16 cellular contexts compared by ENCODE assay signal in genomic region chr16:366476-366875, GRCh38. TPM values are rescaled to one million over a fixed set of nuclear protein-coding genes. Genes with fewer than 3 reads are reported as not detected.
DNase-seq lines count a peak whose midpoint lies in the region; ATAC-seq, FAIRE-seq and TF ChIP-seq lines count a peak whose summit lies in the region.
"Had no signal": no experiment of that assay in that cellular context is flagged by ENCODE, and none has a peak within 500 bp of the region (broad histone marks: within the 10 kb centered on the region; RNA-seq: fewer than 3 reads in every experiment).

No MANE protein-coding gene starts in this region.

- TF ChIP-seq CTCF in HEK293 (tag by site-specific recombination; IDR thresholded peaks at IDR 0.05) (no peak), K562 (IDR thresholded peaks at IDR 0.05 in 2 of 3, conservative IDR thresholded peaks at IDR 0.05 in 1 of 3; ENCODE audit: insufficient read depth in 2 of 3, low read depth in 1 of 3, low read length in 3 of 3) (no peak), transverse colon (IDR thresholded peaks at IDR 0.05) (no peak)

- WGBS in K562 (ENCODE audit: insufficient coverage, low coverage, missing lambda C conversion rate) = 90% methylated on average over 3 of the region's 10 CpGs
- WGBS in transverse colon (ENCODE audit: low coverage in 1 of 2), 2 donors = 90% methylated on average over 7 of the region's 10 CpGs; no CpG with 5 or more reads in 1 of the 2 donors

- TF ChIP-seq EP300 in K562 (IDR thresholded peaks at IDR 0.05; ENCODE audit: low read length) (no peak), transverse colon (IDR thresholded peaks at IDR 0.05; ENCODE audit: low read depth) (no peak)

- peaks cover 13% of the 10 kb centered on the region for H3K79me2 ChIP-seq in K562 (ENCODE audit: control insufficient read depth, insufficient read depth, low read length)

- no peak overlapping the region for H3K4me3 ChIP-seq in HEK293 (ENCODE audit: low read depth, low read length)
- no peak overlapping the region for H3K4me3 ChIP-seq in K562
- no peak overlapping the region for H3K4me3 ChIP-seq in transverse colon
- H3K4me3 ChIP-seq: GM23338 had no signal

- BruUV-seq in K562 (replicated peaks; lab: Mats Ljungman, UMichigan) = no TSS peak

- intact Hi-C loops in activated CD4-positive, alpha-beta T cell treated with anti-CD3 and anti-CD28 coated beads for 36 hours (cut with DNase I, micrococcal nuclease) = no loop called here
- intact Hi-C loops in K562 (cut with micrococcal nuclease) (no loop called here), transverse colon (cut with DNase I; ENCODE audit: low total_unique reads) (no loop called here)

- no peak for TF ChIP-seq POLR2A in K562 (conservative IDR thresholded peaks at IDR 0.05)
- TF ChIP-seq POLR2A in transverse colon (IDR thresholded peaks at IDR 0.05) = no peak

- H3K36me3 Mint-ChIP-seq in activated CD4-positive, alpha-beta T cell treated with anti-CD3 and anti-CD28 coated beads, Interleukin-2, amount 10 ng/mL, durations not matched to agents 7 days and 5 days (ENCODE audit: low read depth) = peaks cover 11% of the 10 kb centered on the region
- H3K36me3 Mint-ChIP-seq in activated CD4-positive, alpha-beta T cell treated with anti-CD3 and anti-CD28 coated beads for 36 hours (ENCODE audit: low read depth) = peaks cover 10% of the 10 kb centered on the region

- CTCF ChIA-PET in activated CD4-positive, alpha-beta T cell treated with anti-CD3 and anti-CD28 coated beads, Interleukin-2, amount 10 ng/mL, durations not matched to agents 7 days and 5 days (lab: Charles Lee) = interaction anchor here (1.5 to 2.4 kb wide), 2 partner anchors 259 to 301 kb away, joined by 4 to 7 read pairs; no protein-coding TSS in a partner anchor
- CTCF ChIA-PET in activated CD4-positive, alpha-beta T cell treated with anti-CD3 and anti-CD28 coated beads for 36 hours (lab: Charles Lee) = no interaction called here
- CTCF ChIA-PET in HEK293 (lab: Yijun Ruan, JAX) = interaction anchor here (0.6 kb wide), 1 partner anchor 258 kb away, joined by 3 read pairs; no protein-coding TSS in a partner anchor
- CTCF ChIA-PET in K562 (lab: Yijun Ruan, JAX; ENCODE audit: low intra/inter-chr PET ratio) = no interaction called here

- H4K20me1 ChIP-seq in K562 (replicated peaks; ENCODE audit: control insufficient read depth, insufficient read depth, low read length) = no peaks in the 10 kb centered on the region

- H3K4me2 ChIP-seq in K562 (ENCODE audit: insufficient read depth, low read length) = no peak overlapping the region
- H3K4me2 ChIP-seq: GM23338 had no signal

- H3K36me3 ChIP-seq in HEK293 (ENCODE audit: control insufficient read depth in 2 of 2, insufficient read depth in 1 of 2, low read length in 2 of 2) = peaks cover 6 to 39% of the 10 kb centered on the region in 2 experiments; a peak in 2 of 3 replicates
- peaks cover 43% of the 10 kb centered on the region; the same call in 2 of the 3 replicates for H3K36me3 ChIP-seq in K562 (ENCODE audit: control insufficient read depth, insufficient read depth, low read length)
- peaks cover 0 to 15% (median 4%) of the 10 kb centered on the region in 4 donors for H3K36me3 ChIP-seq in transverse colon

- in situ Hi-C loops in K562 (cut with MboI) (no loop called here), transverse colon (cut with MboI; ENCODE audit: low pct_ligation_motif_present in 1 of 4, low pct_unique_long_range_greater_than_20kb in 1 of 4, low sequenced_read_pairs in 3 of 4) (no loop called here)

- H3K4me1 Mint-ChIP-seq in activated CD4-positive, alpha-beta T cell treated with anti-CD3 and anti-CD28 coated beads, Interleukin-2, amount 10 ng/mL, durations not matched to agents 7 days and 5 days = peaks cover 26% of the 10 kb centered on the region
- peaks cover 20% of the 10 kb centered on the region for H3K4me1 Mint-ChIP-seq in activated CD4-positive, alpha-beta T cell treated with anti-CD3 and anti-CD28 coated beads for 36 hours

- H3K4me3 Mint-ChIP-seq in activated CD4-positive, alpha-beta T cell treated with anti-CD3 and anti-CD28 coated beads, Interleukin-2, amount 10 ng/mL, durations not matched to agents 7 days and 5 days = no peak overlapping the region
- no peak overlapping the region for H3K4me3 Mint-ChIP-seq in activated CD4-positive, alpha-beta T cell treated with anti-CD3 and anti-CD28 coated beads for 36 hours
- H3K4me3 Mint-ChIP-seq: GM23338 had no signal

- H3K4me1 ChIP-seq in HEK293 (ENCODE audit: control insufficient read depth, insufficient read depth, low read length) (peaks cover 3% of the 10 kb centered on the region), K562 (replicated peaks in 1 of 2; ENCODE audit: control insufficient read depth in 2 of 2, insufficient read depth in 2 of 2, low read length in 2 of 2) (peaks cover 15 to 79% of the 10 kb centered on the region in 2 experiments), transverse colon (peaks cover 12 to 24% (median 16%) of the 10 kb centered on the region in 4 donors)

- no peak overlapping the region for H2AFZ ChIP-seq in K562 (ENCODE audit: low read depth, low read length)
- H2AFZ ChIP-seq: GM23338 had no signal

- POLR2A ChIA-PET in activated CD4-positive, alpha-beta T cell treated with anti-CD3 and anti-CD28 coated beads, Interleukin-2, amount 10 ng/mL, durations not matched to agents 7 days and 5 days (lab: Charles Lee) = no interaction called here
- POLR2A ChIA-PET in activated CD4-positive, alpha-beta T cell treated with anti-CD3 and anti-CD28 coated beads for 36 hours (lab: Charles Lee) = no interaction called here
- POLR2A ChIA-PET in HEK293 (lab: Yijun Ruan, JAX) = no interaction called here
- POLR2A ChIA-PET in K562 (lab: Yijun Ruan, JAX) = interaction anchor here (1.0 to 1.4 kb wide), 2 partner anchors 34 to 211 kb away, joined by 3 to 4 read pairs; no protein-coding TSS in a partner anchor

- H3K9me3 Mint-ChIP-seq in activated CD4-positive, alpha-beta T cell treated with anti-CD3 and anti-CD28 coated beads, Interleukin-2, amount 10 ng/mL, durations not matched to agents 7 days and 5 days = no peaks in the 10 kb centered on the region
- H3K9me3 Mint-ChIP-seq in activated CD4-positive, alpha-beta T cell treated with anti-CD3 and anti-CD28 coated beads for 36 hours (ENCODE audit: low read depth) = no peaks in the 10 kb centered on the region
- H3K9me3 Mint-ChIP-seq: CD4-positive, alpha-beta T cell; GM23338 had no signal

- H3K27me3 ChIP-seq in K562 (ENCODE audit: control insufficient read depth in 2 of 2, insufficient read depth in 2 of 2, low read length in 2 of 2) = no peaks in the 10 kb centered on the region
- peaks cover 17% of the 10 kb centered on the region for H3K27me3 ChIP-seq in transverse colon

- H3K9me1 ChIP-seq in K562 (ENCODE audit: control insufficient read depth, insufficient read depth, low read length) = peaks cover 9% of the 10 kb centered on the region

- no peak for DNase-seq in activated CD4-positive, alpha-beta T cell treated with anti-CD3 and anti-CD28 coated beads, Interleukin-2, amount 10 ng/mL, durations not matched to agents 7 days and 5 days
- DNase-seq in activated CD4-positive, alpha-beta T cell treated with anti-CD3 and anti-CD28 coated beads for 36 hours = no peak
- DNase-seq in K562 (ENCODE audit: extremely low read depth in 1 of 4, low spot score in 3 of 4) = no peak
- peak; percentile 6 for DNase-seq in transverse colon
- DNase-seq: AML-193; C1 segment of cervical spinal cord; Calu3; CD4-positive, alpha-beta T cell; DMS 273 treated with DMSO at 0.1 percent for 48 hours; H7 had no signal

- peak overlapping the region in 1 of 2 experiments; percentile 2; a peak in 1 of 4 replicates for H3K9ac ChIP-seq in K562 (ENCODE audit: insufficient read depth in 1 of 2, low read depth in 2 of 2, low read length in 2 of 2)

- FAIRE-seq in K562 (lab: Jason Lieb, UNC) = no peak
- FAIRE-seq: GM18507 had no signal

- H3K27ac Mint-ChIP-seq in activated CD4-positive, alpha-beta T cell treated with anti-CD3 and anti-CD28 coated beads, Interleukin-2, amount 10 ng/mL, durations not matched to agents 7 days and 5 days = peak overlapping the region; percentile 5
- no peak overlapping the region for H3K27ac Mint-ChIP-seq in activated CD4-positive, alpha-beta T cell treated with anti-CD3 and anti-CD28 coated beads for 36 hours
- H3K27ac Mint-ChIP-seq: CD4-positive, alpha-beta T cell; GM23338 had no signal

- TF ChIP-seq RAD21 in K562 (CRISPR knock-in tag; conservative IDR thresholded peaks at IDR 0.05 in 1 of 2, IDR thresholded peaks at IDR 0.05 in 1 of 2) = no peak

- no peaks in the 10 kb centered on the region for H3K27me3 Mint-ChIP-seq in activated CD4-positive, alpha-beta T cell treated with anti-CD3 and anti-CD28 coated beads, Interleukin-2, amount 10 ng/mL, durations not matched to agents 7 days and 5 days
- peaks cover 5% of the 10 kb centered on the region for H3K27me3 Mint-ChIP-seq in activated CD4-positive, alpha-beta T cell treated with anti-CD3 and anti-CD28 coated beads for 36 hours
- H3K27me3 Mint-ChIP-seq: CD4-positive, alpha-beta T cell had no signal

- H3K27ac ChIP-seq in HEK293 (ENCODE audit: extremely low read depth, low read depth, low read length) (no peak overlapping the region), K562 (ENCODE audit: extremely low read depth, low read depth, low read length) (no peak overlapping the region), transverse colon (no peak overlapping the region)
- H3K27ac ChIP-seq: 22Rv1 had no signal

- H3K9me3 ChIP-seq in HEK293 (ENCODE audit: control insufficient read depth, insufficient read depth, low read depth, low read length) (no peaks in the 10 kb centered on the region), K562 (replicated peaks; ENCODE audit: control insufficient read depth, insufficient read depth, low read depth, low read length) (no peaks in the 10 kb centered on the region), transverse colon (no peaks in the 10 kb centered on the region)

- ATAC-seq in activated CD4-positive, alpha-beta T cell treated with anti-CD3 and anti-CD28 coated beads for 36 hours = no peak
- ATAC-seq in K562 (no peak), GM18511 (IDR thresholded peaks at IDR 0.05; ENCODE audit: unreplicated experiment) (no peak), HG02981 (IDR thresholded peaks at IDR 0.05; ENCODE audit: unreplicated experiment) (no peak)
- ATAC-seq: GM23338 had no signal

RNA-seq across cellular contexts. Expression of gene MRPL28, which starts 3.9 kb away (rescaled TPM):
- 10 to 100 TPM; 78.4 to 80.0 TPM for total RNA-seq in activated CD4-positive, alpha-beta T cell treated with anti-CD3 and anti-CD28 coated beads, Interleukin-2, amount 10 ng/mL, durations not matched to agents 7 days and 5 days
- 10 to 100 TPM; 90.2 to 94.4 TPM for total RNA-seq in activated CD4-positive, alpha-beta T cell treated with anti-CD3 and anti-CD28 coated beads for 36 hours
- 23.4 and 64.3 TPM in 2 replicates for total RNA-seq in K562 (2011; cell fraction: chromatin; rRNA removed; ENCODE audit: low replicate concordance)
- total RNA-seq in K562 (2011; cell fraction: nucleolus; rRNA removed) = 75.9 and 80.4 TPM in 2 replicates
- total RNA-seq in K562 (2011; cell fraction: nucleoplasm; rRNA removed) = 40.5 and 50.3 TPM in 2 replicates
- total RNA-seq in K562 (2014; rRNA removed) = 323 and 344 TPM in 2 replicates
- total RNA-seq in K562 (2014; rRNA removed; fragmentation: Illumina TruSeq; extraction: Trizol) = 54.8 and 63.1 TPM in 2 replicates
- total RNA-seq in K562 (2015; rRNA removed; fragmentation: Illumina TruSeq; extraction: Trizol) = 157 and 167 TPM in 2 replicates
- total RNA-seq in K562 (2021) = 175 and 183 TPM in 2 replicates
- polyA plus RNA-seq in K562 (2011; rRNA removed) = 152 and 181 TPM in 2 replicates
- polyA plus RNA-seq in K562 (2011; cell fraction: cytosol; rRNA removed) = 215 and 452 TPM in 2 replicates
- polyA plus RNA-seq in K562 (2011; cell fraction: nucleus; rRNA removed) = 114 and 165 TPM in 2 replicates
- 108 and 172 TPM in 2 replicates for polyA plus RNA-seq in K562 (2012)
- 219 and 232 TPM in 2 replicates for polyA plus RNA-seq in K562 (2014; fragmentation: Illumina TruSeq; extraction: Trizol)
- polyA plus RNA-seq in K562 (2014; fragmentation: Nextera tagmentation; extraction: Ambion mirVana) = 10 to 100 TPM in 1 of 2 experiments, 1 to 10 TPM in 1; 2.5 to 22.9 TPM
- 306 and 314 TPM in 2 replicates for polyA plus RNA-seq in K562 (2014; rRNA removed)
- 49.7 and 74.3 TPM in 2 replicates for polyA minus RNA-seq in K562 (2011; rRNA and poly(A)+ RNA removed)
- polyA minus RNA-seq in K562 (2011; cell fraction: cytosol; rRNA and poly(A)+ RNA removed) = 48.1 and 65.9 TPM in 2 replicates
- 23.4 and 31.5 TPM in 2 replicates for polyA minus RNA-seq in K562 (2011; cell fraction: nucleus; rRNA and poly(A)+ RNA removed)
- 10 to 100 TPM; 24.7 to 81.2 (median 53.0) TPM for total RNA-seq in transverse colon

RNA-seq across cellular contexts. Expression of gene AXIN1, which starts 14.0 kb away (rescaled TPM):
- 10 to 100 TPM; 25.5 to 30.6 TPM for total RNA-seq in activated CD4-positive, alpha-beta T cell treated with anti-CD3 and anti-CD28 coated beads, Interleukin-2, amount 10 ng/mL, durations not matched to agents 7 days and 5 days
- total RNA-seq in activated CD4-positive, alpha-beta T cell treated with anti-CD3 and anti-CD28 coated beads for 36 hours = 10 to 100 TPM; 20.0 to 23.8 TPM
- 41.5 and 88.6 TPM in 2 replicates for total RNA-seq in K562 (2011; cell fraction: chromatin; rRNA removed; ENCODE audit: low replicate concordance)
- total RNA-seq in K562 (2011; cell fraction: nucleolus; rRNA removed) = 39.7 and 42.5 TPM in 2 replicates
- total RNA-seq in K562 (2011; cell fraction: nucleoplasm; rRNA removed) = 23.8 and 31.0 TPM in 2 replicates
- 53.9 and 65.3 TPM in 2 replicates for total RNA-seq in K562 (2014; rRNA removed)
- 13.1 and 16.0 TPM in 2 replicates for total RNA-seq in K562 (2014; rRNA removed; fragmentation: Illumina TruSeq; extraction: Trizol)
- 28.1 and 28.6 TPM in 2 replicates for total RNA-seq in K562 (2015; rRNA removed; fragmentation: Illumina TruSeq; extraction: Trizol)
- 49.9 and 58.0 TPM in 2 replicates for total RNA-seq in K562 (2021)
- polyA plus RNA-seq in K562 (2011; rRNA removed) = 7.4 and 13.0 TPM in 2 replicates
- 13.6 and 26.9 TPM in 2 replicates for polyA plus RNA-seq in K562 (2011; cell fraction: cytosol; rRNA removed)
- 20.6 and 36.7 TPM in 2 replicates for polyA plus RNA-seq in K562 (2011; cell fraction: nucleus; rRNA removed)
- 26.0 and 33.9 TPM in 2 replicates for polyA plus RNA-seq in K562 (2012)
- polyA plus RNA-seq in K562 (2014; fragmentation: Illumina TruSeq; extraction: Trizol) = 25.9 and 36.3 TPM in 2 replicates
- polyA plus RNA-seq in K562 (2014; fragmentation: Nextera tagmentation; extraction: Ambion mirVana) = under 1 TPM; 0.42 to 0.77 TPM
- polyA plus RNA-seq in K562 (2014; rRNA removed) = 36.8 and 40.5 TPM in 2 replicates
- polyA minus RNA-seq in K562 (2011; rRNA and poly(A)+ RNA removed) = 9.0 and 13.1 TPM in 2 replicates
- 16.1 and 34.2 TPM in 2 replicates for polyA minus RNA-seq in K562 (2011; cell fraction: cytosol; rRNA and poly(A)+ RNA removed)
- 14.3 and 14.4 TPM in 2 replicates for polyA minus RNA-seq in K562 (2011; cell fraction: nucleus; rRNA and poly(A)+ RNA removed)
- total RNA-seq in transverse colon = 10 to 100 TPM; 41.4 to 73.7 (median 58.7) TPM

RNA-seq across cellular contexts. Expression of gene PGAP6, which starts 15.3 kb away (rescaled TPM):
- 10 to 100 TPM; 85.2 to 99.2 TPM for total RNA-seq in activated CD4-positive, alpha-beta T cell treated with anti-CD3 and anti-CD28 coated beads, Interleukin-2, amount 10 ng/mL, durations not matched to agents 7 days and 5 days
- 10 to 100 TPM; 22.9 to 40.8 TPM for total RNA-seq in activated CD4-positive, alpha-beta T cell treated with anti-CD3 and anti-CD28 coated beads for 36 hours
- total RNA-seq in K562 (2011; cell fraction: chromatin; rRNA removed; ENCODE audit: low replicate concordance) = 56.2 and 231 TPM in 2 replicates
- total RNA-seq in K562 (2011; cell fraction: nucleolus; rRNA removed) = 229 and 238 TPM in 2 replicates
- total RNA-seq in K562 (2011; cell fraction: nucleoplasm; rRNA removed) = 112 and 118 TPM in 2 replicates
- total RNA-seq in K562 (2014; rRNA removed) (43.4 and 66.6 TPM in 2 replicates), K562 (2014; rRNA removed; fragmentation: Illumina TruSeq; extraction: Trizol) (3.8 and 8.9 TPM in 2 replicates), K562 (2015; rRNA removed; fragmentation: Illumina TruSeq; extraction: Trizol) (35.9 and 39.3 TPM in 2 replicates), K562 (2021) (49.8 and 50.2 TPM in 2 replicates), transverse colon (100 to 1,000 TPM; 105 to 300 (median 179) TPM)
- polyA plus RNA-seq in K562 (2011; rRNA removed) (41.7 and 73.2 TPM in 2 replicates), K562 (2014; fragmentation: Illumina TruSeq; extraction: Trizol) (20.0 and 53.1 TPM in 2 replicates), K562 (2014; fragmentation: Nextera tagmentation; extraction: Ambion mirVana) (1 to 10 TPM in 1 of 2 experiments, under 1 TPM in 1; 0.45 to 1.3 TPM), K562 (2014; rRNA removed) (46.2 and 50.1 TPM in 2 replicates)
- polyA plus RNA-seq in K562 (2011; cell fraction: cytosol; rRNA removed) = 113 and 177 TPM in 2 replicates
- 157 and 271 TPM in 2 replicates for polyA plus RNA-seq in K562 (2011; cell fraction: nucleus; rRNA removed)
- polyA plus RNA-seq in K562 (2012) = 62.5 and 85.8 TPM in 2 replicates
- 25.0 and 47.0 TPM in 2 replicates for polyA minus RNA-seq in K562 (2011; rRNA and poly(A)+ RNA removed)
- 43.0 and 54.1 TPM in 2 replicates for polyA minus RNA-seq in K562 (2011; cell fraction: cytosol; rRNA and poly(A)+ RNA removed)
- 40.1 and 42.9 TPM in 2 replicates for polyA minus RNA-seq in K562 (2011; cell fraction: nucleus; rRNA and poly(A)+ RNA removed)

RNA-seq across cellular contexts. Expression of gene NME4, which starts 30.5 kb away (rescaled TPM):
- 10 to 100 TPM; 27.0 to 30.9 TPM for total RNA-seq in activated CD4-positive, alpha-beta T cell treated with anti-CD3 and anti-CD28 coated beads, Interleukin-2, amount 10 ng/mL, durations not matched to agents 7 days and 5 days
- 10 to 100 TPM; 55.9 to 72.1 TPM for total RNA-seq in activated CD4-positive, alpha-beta T cell treated with anti-CD3 and anti-CD28 coated beads for 36 hours
- 39.0 and 108 TPM in 2 replicates for total RNA-seq in K562 (2011; cell fraction: chromatin; rRNA removed; ENCODE audit: low replicate concordance)
- total RNA-seq in K562 (2011; cell fraction: nucleolus; rRNA removed) = 83.4 and 88.0 TPM in 2 replicates
- total RNA-seq in K562 (2011; cell fraction: nucleoplasm; rRNA removed) = 67.1 and 101 TPM in 2 replicates
- total RNA-seq in K562 (2014; rRNA removed) = 211 and 255 TPM in 2 replicates
- 50.2 and 61.5 TPM in 2 replicates for total RNA-seq in K562 (2014; rRNA removed; fragmentation: Illumina TruSeq; extraction: Trizol)
- total RNA-seq in K562 (2015; rRNA removed; fragmentation: Illumina TruSeq; extraction: Trizol) = 145 and 151 TPM in 2 replicates
- 189 and 206 TPM in 2 replicates for total RNA-seq in K562 (2021)
- 139 and 160 TPM in 2 replicates for polyA plus RNA-seq in K562 (2011; rRNA removed)
- 277 and 663 TPM in 2 replicates for polyA plus RNA-seq in K562 (2011; cell fraction: cytosol; rRNA removed)
- polyA plus RNA-seq in K562 (2011; cell fraction: nucleus; rRNA removed) = 165 and 221 TPM in 2 replicates
- 211 and 279 TPM in 2 replicates for polyA plus RNA-seq in K562 (2012)
- polyA plus RNA-seq in K562 (2014; fragmentation: Illumina TruSeq; extraction: Trizol) = 135 and 223 TPM in 2 replicates
- polyA plus RNA-seq in K562 (2014; fragmentation: Nextera tagmentation; extraction: Ambion mirVana) = 10 to 100 TPM; 15.4 to 17.5 TPM
- 264 and 339 TPM in 2 replicates for polyA plus RNA-seq in K562 (2014; rRNA removed)
- 23.2 and 37.8 TPM in 2 replicates for polyA minus RNA-seq in K562 (2011; rRNA and poly(A)+ RNA removed)
- 60.9 and 70.8 TPM in 2 replicates for polyA minus RNA-seq in K562 (2011; cell fraction: cytosol; rRNA and poly(A)+ RNA removed)
- polyA minus RNA-seq in K562 (2011; cell fraction: nucleus; rRNA and poly(A)+ RNA removed) = 32.2 and 35.7 TPM in 2 replicates
- 10 to 100 TPM; 37.5 to 82.3 (median 58.1) TPM for total RNA-seq in transverse colon

RNA-seq across cellular contexts. Expression of gene DECR2, which starts 35.2 kb away (rescaled TPM):
- 1 to 10 TPM; 5.3 to 6.9 TPM for total RNA-seq in activated CD4-positive, alpha-beta T cell treated with anti-CD3 and anti-CD28 coated beads, Interleukin-2, amount 10 ng/mL, durations not matched to agents 7 days and 5 days
- 10 to 100 TPM; 11.5 to 13.0 TPM for total RNA-seq in activated CD4-positive, alpha-beta T cell treated with anti-CD3 and anti-CD28 coated beads for 36 hours
- 27.0 and 84.4 TPM in 2 replicates for total RNA-seq in K562 (2011; cell fraction: chromatin; rRNA removed; ENCODE audit: low replicate concordance)
- 49.9 and 50.8 TPM in 2 replicates for total RNA-seq in K562 (2011; cell fraction: nucleolus; rRNA removed)
- 40.5 and 41.6 TPM in 2 replicates for total RNA-seq in K562 (2011; cell fraction: nucleoplasm; rRNA removed)
- 16.8 and 18.4 TPM in 2 replicates for total RNA-seq in K562 (2014; rRNA removed)
- total RNA-seq in K562 (2014; rRNA removed; fragmentation: Illumina TruSeq; extraction: Trizol) = 3.2 and 5.6 TPM in 2 replicates
- total RNA-seq in K562 (2015; rRNA removed; fragmentation: Illumina TruSeq; extraction: Trizol) = 10.3 and 10.6 TPM in 2 replicates
- total RNA-seq in K562 (2021) = 22.9 and 23.1 TPM in 2 replicates
- polyA plus RNA-seq in K562 (2011; rRNA removed) = 13.9 and 21.6 TPM in 2 replicates
- 22.5 and 45.9 TPM in 2 replicates for polyA plus RNA-seq in K562 (2011; cell fraction: cytosol; rRNA removed)
- polyA plus RNA-seq in K562 (2011; cell fraction: nucleus; rRNA removed) = 71.0 and 103 TPM in 2 replicates
- 18.3 and 22.5 TPM in 2 replicates for polyA plus RNA-seq in K562 (2012)
- polyA plus RNA-seq in K562 (2014; fragmentation: Illumina TruSeq; extraction: Trizol) = 6.9 and 13.4 TPM in 2 replicates
- 1 to 10 TPM; 1.0 to 2.1 TPM for polyA plus RNA-seq in K562 (2014; fragmentation: Nextera tagmentation; extraction: Ambion mirVana)
- 31.9 and 33.1 TPM in 2 replicates for polyA plus RNA-seq in K562 (2014; rRNA removed)
- 1.9 and 3.6 TPM in 2 replicates for polyA minus RNA-seq in K562 (2011; rRNA and poly(A)+ RNA removed)
- polyA minus RNA-seq in K562 (2011; cell fraction: cytosol; rRNA and poly(A)+ RNA removed) = 7.8 and 10.6 TPM in 2 replicates
- polyA minus RNA-seq in K562 (2011; cell fraction: nucleus; rRNA and poly(A)+ RNA removed) = 10.1 and 11.2 TPM in 2 replicates
- 100 to 1,000 TPM in 2 of 4 donors, 10 to 100 TPM in 2; 65.7 to 148 (median 108) TPM for total RNA-seq in transverse colon

Comparison
In these comparisons a context has a peak if more than half of its experiments do, and no peak if none do; other contexts are left out.
1. CTCF ChIA-PET loops: an anchor here in activated CD4-positive, alpha-beta T cell treated with anti-CD3 and anti-CD28 coated beads, Interleukin-2, amount 10 ng/mL, durations not matched to agents 7 days and 5 days (1.5 to 2.4 kb wide) and HEK293 (0.6 kb wide); none called in activated CD4-positive, alpha-beta T cell treated with anti-CD3 and anti-CD28 coated beads for 36 hours and K562.